Comparison of ENCODE assay signal across 11 cellular contexts in the genomic region with DNA sequence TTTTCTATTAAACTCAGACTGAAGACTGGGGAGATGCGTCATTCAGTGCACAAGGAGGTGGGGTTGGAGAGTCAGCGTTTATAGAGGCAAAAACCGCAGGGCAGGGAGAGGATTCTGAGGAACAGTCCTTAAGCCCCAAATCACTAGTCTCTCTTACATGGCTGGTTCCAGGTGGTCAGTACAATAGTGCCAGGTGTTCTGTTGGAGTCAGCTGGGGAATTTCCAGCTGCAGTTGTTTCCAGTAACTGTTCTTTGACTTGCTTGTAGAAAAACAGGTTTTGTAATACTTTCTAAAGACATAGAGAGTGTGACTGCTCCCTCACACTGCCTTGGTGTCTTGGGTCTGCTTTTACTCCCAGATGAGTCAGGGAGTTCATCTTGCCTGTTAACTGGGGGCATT.
DNase-seq lines count a peak whose midpoint lies in the region; ATAC-seq and TF ChIP-seq lines count a peak whose summit lies in the region.
"Had no signal": no experiment of that assay in that cellular context is flagged by ENCODE, and none has a peak within 500 bp of the region (broad histone marks: within the 10 kb centered on the region; RNA-seq: fewer than 3 reads in every experiment).

No MANE protein-coding gene starts in this region.

- TF ChIP-seq POLR2A in testis (IDR thresholded peaks at IDR 0.05): no peak

- H3K9me3 ChIP-seq in OCI-LY7 (ENCODE audit: low read length) (no peaks in the 10 kb centered on the region), testis (no peaks in the 10 kb centered on the region)
- no peaks in the 10 kb centered on the region for H3K9me3 ChIP-seq in naive thymus-derived CD4-positive, alpha-beta T cell (ENCODE audit: control insufficient read depth in 2 of 3, low read length in 3 of 3)
- H3K9me3 ChIP-seq: uterus had no signal

- H3K4me1 ChIP-seq in OCI-LY7 (ENCODE audit: insufficient read depth, low read length, poor library complexity, severe bottlenecking): peaks cover 8% of the 10 kb centered on the region
- no peaks in the 10 kb centered on the region for H3K4me1 ChIP-seq in naive thymus-derived CD4-positive, alpha-beta T cell (ENCODE audit: control insufficient read depth in 2 of 2, insufficient read depth in 2 of 2, low read length in 2 of 2)
- no peaks in the 10 kb centered on the region for H3K4me1 ChIP-seq in testis
- H3K4me1 ChIP-seq: BLaER1 treated with 17β-estradiol and CSF1 and Interleukin-3, amounts not matched to agents 10 nM and 100 nM; uterus had no signal

- H3K4me1 Mint-ChIP-seq in naive thymus-derived CD4-positive, alpha-beta T cell: no peaks in the 10 kb centered on the region
- no peaks in the 10 kb centered on the region for H3K4me1 Mint-ChIP-seq in natural killer cell

- BruUV-seq in OCI-LY7 (replicated peaks; lab: Mats Ljungman, UMichigan): no TSS peak

- no peaks in the 10 kb centered on the region for H4K20me1 ChIP-seq in OCI-LY7 (ENCODE audit: insufficient read depth, low read length)
- H4K20me1 ChIP-seq: BLaER1 treated with 17β-estradiol and CSF1 and Interleukin-3, amounts not matched to agents 10 nM and 100 nM had no signal

- no peak overlapping the region for H3K4me3 Mint-ChIP-seq in naive thymus-derived CD4-positive, alpha-beta T cell
- no peak overlapping the region for H3K4me3 Mint-ChIP-seq in natural killer cell

- intact Hi-C loops in OCI-LY7 (cut with micrococcal nuclease; ENCODE audit: unreplicated experiment): no loop called here
- intact Hi-C loops in naive thymus-derived CD4-positive, alpha-beta T cell (cut with micrococcal nuclease): no loop called here
- intact Hi-C loops in testis (cut with DNase I; ENCODE audit: low total_unique reads): no loop called here
- intact Hi-C loops in natural killer cell (cut with micrococcal nuclease): no loop called here

- DNase-seq in Caki2 (ENCODE audit: low read depth) (peak; percentile 66), OCI-LY7 (ENCODE audit: low spot score) (peak; percentile 26), fibroblast of the aortic adventitia (ENCODE audit: low read depth) (peak; percentile 27), RKO (ENCODE audit: low spot score) (no peak), testis (no peak), natural killer cell (no peak)
- no peak for DNase-seq in naive thymus-derived CD4-positive, alpha-beta T cell
- DNase-seq: NCI-H2081 treated with DMSO at 0.1 percent for 48 hours had no signal

- H3K79me2 ChIP-seq in OCI-LY7 (ENCODE audit: insufficient read depth, low read depth, low read length): no peaks in the 10 kb centered on the region

- H3K36me3 Mint-ChIP-seq in naive thymus-derived CD4-positive, alpha-beta T cell: no peaks in the 10 kb centered on the region
- H3K36me3 Mint-ChIP-seq in natural killer cell: no peaks in the 10 kb centered on the region

- H3K27ac ChIP-seq in OCI-LY7 (ENCODE audit: low read depth, low read length, poor library complexity, severe bottlenecking): no peak overlapping the region
- H3K27ac ChIP-seq in naive thymus-derived CD4-positive, alpha-beta T cell (ENCODE audit: low read depth, low read length): no peak overlapping the region
- H3K27ac ChIP-seq in testis: no peak overlapping the region
- H3K27ac ChIP-seq: BLaER1 treated with 17β-estradiol and CSF1 and Interleukin-3, amounts not matched to agents 10 nM and 100 nM had no signal

- H3K9me3 Mint-ChIP-seq in naive thymus-derived CD4-positive, alpha-beta T cell: peaks cover 0 to 4% (median 0%) of the 10 kb centered on the region in 11 donors
- H3K9me3 Mint-ChIP-seq in natural killer cell: peaks cover 11% of the 10 kb centered on the region in 2 donors

- CTCF ChIA-PET in OCI-LY7 (lab: Charles Lee; ENCODE audit: unreplicated experiment): no interaction called here
- CTCF ChIA-PET in naive thymus-derived CD4-positive, alpha-beta T cell (lab: Charles Lee): no interaction called here

- no peak overlapping the region for H3K4me2 ChIP-seq in OCI-LY7 (ENCODE audit: low read length)
- H3K4me2 ChIP-seq: BLaER1 treated with 17β-estradiol and CSF1 and Interleukin-3, amounts not matched to agents 10 nM and 100 nM had no signal

- H3K4me3 ChIP-seq in OCI-LY7 (ENCODE audit: low read depth, low read length, poor library complexity, severe bottlenecking): no peak overlapping the region
- H3K4me3 ChIP-seq in fibroblast of the aortic adventitia (ENCODE audit: low read depth, low read length): no peak overlapping the region
- no peak overlapping the region for H3K4me3 ChIP-seq in naive thymus-derived CD4-positive, alpha-beta T cell (ENCODE audit: low read length)
- no peak overlapping the region for H3K4me3 ChIP-seq in testis
- H3K4me3 ChIP-seq: BLaER1 treated with 17β-estradiol and CSF1 and Interleukin-3, amounts not matched to agents 10 nM and 100 nM; uterus had no signal

- TF ChIP-seq CTCF in OCI-LY7 (conservative IDR thresholded peaks at IDR 0.05; ENCODE audit: low read length) (no peak), fibroblast of the aortic adventitia (IDR thresholded peaks at IDR 0.05; ENCODE audit: insufficient read depth, low read length) (no peak), testis (IDR thresholded peaks at IDR 0.05) (no peak), natural killer cell (IDR thresholded peaks at IDR 0.05) (no peak)

- in situ Hi-C loops in Caki2 (cut with HindIII; ENCODE audit: low pct_unique_long_range_greater_than_20kb, low sequenced_read_pairs): no loop called here

- H2AFZ ChIP-seq in OCI-LY7 (ENCODE audit: low read length): peak overlapping the region; percentile 52; the same call in 1 of the 2 replicates

- ATAC-seq in HG02759 (IDR thresholded peaks at IDR 0.05; ENCODE audit: unreplicated experiment) (peak; percentile 65), natural killer cell (no peak)
- no peak for ATAC-seq in naive thymus-derived CD4-positive, alpha-beta T cell

- POLR2A ChIA-PET in OCI-LY7 (lab: Charles Lee): interaction anchor here (1.2 kb wide), 1 partner anchor 19 kb away, joined by 3 read pairs; no protein-coding TSS in a partner anchor
- POLR2A ChIA-PET in naive thymus-derived CD4-positive, alpha-beta T cell (lab: Charles Lee): no interaction called here

- H3K9me2 ChIP-seq in OCI-LY7 (ENCODE audit: insufficient read depth, low read length): no peaks in the 10 kb centered on the region

- H3K27me3 ChIP-seq in naive thymus-derived CD4-positive, alpha-beta T cell (ENCODE audit: control insufficient read depth in 2 of 2, insufficient read depth in 2 of 2, low read length in 2 of 2): no peaks in the 10 kb centered on the region
- H3K27me3 ChIP-seq in testis: no peaks in the 10 kb centered on the region
- H3K27me3 ChIP-seq: BLaER1 treated with 17β-estradiol and CSF1 and Interleukin-3, amounts not matched to agents 10 nM and 100 nM; uterus had no signal

- no peak overlapping the region for H3K27ac Mint-ChIP-seq in naive thymus-derived CD4-positive, alpha-beta T cell
- no peak overlapping the region for H3K27ac Mint-ChIP-seq in natural killer cell

- 75 to 86% methylated on average over 3 of the region's 3 CpGs for WGBS in testis, 2 donors

- no peaks in the 10 kb centered on the region for H3K36me3 ChIP-seq in OCI-LY7 (ENCODE audit: insufficient read depth, low read length)
- H3K36me3 ChIP-seq in naive thymus-derived CD4-positive, alpha-beta T cell (ENCODE audit: control insufficient read depth in 2 of 3, insufficient read depth in 3 of 3, low read length in 3 of 3): no peaks in the 10 kb centered on the region
- H3K36me3 ChIP-seq in testis (ENCODE audit: low read depth, missing control alignments): no peaks in the 10 kb centered on the region
- H3K36me3 ChIP-seq: BLaER1 treated with 17β-estradiol and CSF1 and Interleukin-3, amounts not matched to agents 10 nM and 100 nM; uterus had no signal

- H3K27me3 Mint-ChIP-seq in naive thymus-derived CD4-positive, alpha-beta T cell: no peaks in the 10 kb centered on the region
- no peaks in the 10 kb centered on the region for H3K27me3 Mint-ChIP-seq in natural killer cell (ENCODE audit: low read depth in 2 of 2)

Comparison
In these comparisons a context has a peak if more than half of its experiments do, and no peak if none do; other contexts are left out.
1. DNase-seq: peak in Caki2 (single experiment), OCI-LY7 (single experiment) and fibroblast of the aortic adventitia (single experiment); none in naive thymus-derived CD4-positive, alpha-beta T cell (0 of 9), RKO (single experiment), testis (single experiment) and natural killer cell (single experiment).